ENCODE assay signal across 25 cellular contexts in the genomic region with DNA sequence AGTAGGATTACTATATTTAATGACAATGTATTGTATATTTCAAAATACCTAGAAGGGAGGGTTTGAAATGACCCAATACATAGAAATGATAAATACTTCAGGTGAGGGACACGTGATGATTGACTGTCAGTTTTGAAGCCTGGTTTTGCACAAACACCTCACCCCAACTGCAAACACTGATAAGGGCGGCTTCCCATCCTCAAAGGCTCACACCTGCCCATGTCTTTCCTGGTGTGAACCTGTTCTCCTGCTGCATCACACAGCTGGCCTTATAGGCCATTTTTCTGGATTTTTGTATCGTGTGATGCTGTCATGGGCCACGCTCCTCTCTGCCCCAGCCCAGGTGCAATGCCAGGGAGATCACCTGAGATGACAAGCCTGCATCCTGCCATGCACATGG.
A peak's percentile ranks its signal among the peaks of the same experiment; 100 is the strongest.
DNase-seq lines count a peak whose midpoint lies in the region; FAIRE-seq and TF ChIP-seq lines count a peak whose summit lies in the region.
"Had no signal": no experiment of that assay in that cellular context is flagged by ENCODE, and none has a peak within 500 bp of the region (broad histone marks: within the 10 kb centered on the region; RNA-seq: fewer than 3 reads in every experiment).

No MANE protein-coding gene starts in this region.

- no peaks in the 10 kb centered on the region for H3K79me2 ChIP-seq in hepatocyte

- no peak overlapping the region for H3K4me2 ChIP-seq in hepatocyte
- H3K4me2 ChIP-seq: A549; BLaER1 treated with 17β-estradiol and CSF1 and Interleukin-3, amounts not matched to agents 10 nM and 100 nM; GM23338 had no signal

- no peak overlapping the region for H2AFZ ChIP-seq in hepatocyte
- H2AFZ ChIP-seq: GM23338 had no signal

- no peaks in the 10 kb centered on the region for H3K9me2 ChIP-seq in hepatocyte (replicated peaks; ENCODE audit: insufficient read depth)

- 56% methylated on average over 4 of the region's 4 CpGs for WGBS in hepatocyte (ENCODE audit: low lambda C conversion rate, missing lambda C conversion rate)
- 20 to 62% (median 40%) methylated on average over 4 of the region's 4 CpGs for WGBS in small intestine, 3 donors

- H3K27me3 ChIP-seq in hepatocyte (no peaks in the 10 kb centered on the region), small intestine (ENCODE audit: control insufficient read depth in 2 of 2, insufficient read depth in 2 of 2, low read length in 2 of 2) (no peaks in the 10 kb centered on the region)
- H3K27me3 ChIP-seq: BE2C; BLaER1 treated with 17β-estradiol and CSF1 and Interleukin-3, amounts not matched to agents 10 nM and 100 nM had no signal

- no peak overlapping the region for H3K4me3 ChIP-seq in hepatocyte
- H3K4me3 ChIP-seq in small intestine (ENCODE audit: low read depth in 1 of 2, low read length in 2 of 2), result no peak overlapping the region
- H3K4me3 ChIP-seq: A549; BLaER1 treated with 17β-estradiol and CSF1 and Interleukin-3, amounts not matched to agents 10 nM and 100 nM; GM23338 had no signal

- H3K36me3 ChIP-seq in hepatocyte (replicated peaks; ENCODE audit: insufficient read depth, low read depth) (no peaks in the 10 kb centered on the region), small intestine (ENCODE audit: control insufficient read depth in 2 of 2, insufficient read depth in 2 of 2, low read length in 2 of 2) (no peaks in the 10 kb centered on the region)
- H3K36me3 ChIP-seq: BE2C; BLaER1 treated with 17β-estradiol and CSF1 and Interleukin-3, amounts not matched to agents 10 nM and 100 nM had no signal

- H4K20me1 ChIP-seq in hepatocyte (ENCODE audit: insufficient read depth, poor library complexity, severe bottlenecking), result no peaks in the 10 kb centered on the region
- H4K20me1 ChIP-seq: BLaER1 treated with 17β-estradiol and CSF1 and Interleukin-3, amounts not matched to agents 10 nM and 100 nM had no signal

- H3K27ac ChIP-seq in hepatocyte, result peak overlapping the region; percentile 18
- H3K27ac ChIP-seq in small intestine (ENCODE audit: low read depth in 1 of 2, low read length in 1 of 2), result no peak overlapping the region
- H3K27ac ChIP-seq: A549; BLaER1 treated with 17β-estradiol and CSF1 and Interleukin-3, amounts not matched to agents 10 nM and 100 nM had no signal

- H3K9me3 Mint-ChIP-seq in endothelial cell (ENCODE audit: unreplicated experiment), result no peaks in the 10 kb centered on the region
- H3K9me3 Mint-ChIP-seq: CD14-positive monocyte; CD4-positive, alpha-beta T cell; CD8-positive, alpha-beta memory T cell; GM23338; H9 had no signal

- H3K4me3 Mint-ChIP-seq in endothelial cell (ENCODE audit: unreplicated experiment), result no peak overlapping the region
- H3K4me3 Mint-ChIP-seq: CD14-positive monocyte; CD4-positive, alpha-beta T cell; CD8-positive, alpha-beta memory T cell; GM23338; H9 had no signal

- no peak for FAIRE-seq in small intestine (lab: Jason Lieb, UNC)
- FAIRE-seq: A549, G401.6, GM12892, GM19239 had no signal

- H3K4me1 ChIP-seq in hepatocyte (ENCODE audit: insufficient read depth) (peaks cover 30% of the 10 kb centered on the region), small intestine (ENCODE audit: control insufficient read depth in 2 of 2, insufficient read depth in 1 of 2, low read depth in 1 of 2, low read length in 1 of 2) (peaks cover 2 to 7% of the 10 kb centered on the region in 2 donors)
- H3K4me1 ChIP-seq: BE2C had no signal

- peaks cover 5% of the 10 kb centered on the region for H3K4me1 Mint-ChIP-seq in endothelial cell (ENCODE audit: unreplicated experiment)

- DNase-seq in COLO668 (lab: John Stamatoyannopoulos, UW; ENCODE audit: unreplicated experiment) (peak; percentile 51), DMS53 (lab: John Stamatoyannopoulos, UW) (peak; percentile 90), hepatocyte (ENCODE audit: low spot score) (no peak), small intestine (peak; percentile 56), endothelial cell (ENCODE audit: low spot score) (no peak), NCI-H1436 (lab: John Stamatoyannopoulos, UW) (no peak), mesenteric fat pad (ENCODE audit: low spot score) (no peak)
- DNase-seq in stimulated activated CD4-positive, alpha-beta T cell treated with anti-CD3 and anti-CD28 coated beads, Interleukin-4, amount 100 ng/mL, for 24 hours, result no peak
- DNase-seq: 8988T; ACHN; AML-193; BE2C; CD4-positive, alpha-beta T cell; CD8-positive, alpha-beta memory T cell; COR-L47; DMS153; DND-41; H9 had no signal

- no peak overlapping the region for H3K27ac Mint-ChIP-seq in endothelial cell (ENCODE audit: unreplicated experiment)
- H3K27ac Mint-ChIP-seq: CD14-positive monocyte; CD4-positive, alpha-beta T cell; CD8-positive, alpha-beta memory T cell; GM23338; H9 had no signal

- no peaks in the 10 kb centered on the region for H3K36me3 Mint-ChIP-seq in endothelial cell (ENCODE audit: low read depth, unreplicated experiment)
- H3K36me3 Mint-ChIP-seq: CD14-positive monocyte; CD8-positive, alpha-beta memory T cell had no signal

- no peaks in the 10 kb centered on the region for H3K9me3 ChIP-seq in hepatocyte (ENCODE audit: low read depth)
- no peaks in the 10 kb centered on the region for H3K9me3 ChIP-seq in small intestine (ENCODE audit: control insufficient read depth, low read depth)
- H3K9me3 ChIP-seq: A549; BE2C; BLaER1 treated with 17β-estradiol and CSF1 and Interleukin-3, amounts not matched to agents 10 nM and 100 nM had no signal

- no peaks in the 10 kb centered on the region for H3K27me3 Mint-ChIP-seq in endothelial cell (ENCODE audit: unreplicated experiment)

- TF ChIP-seq CTCF in hepatocyte (IDR thresholded peaks at IDR 0.05; ENCODE audit: poor library complexity) (no peak), endothelial cell (IDR thresholded peaks at IDR 0.05; ENCODE audit: unreplicated experiment) (no peak)

Comparison
In these comparisons a context has a peak if more than half of its experiments do, and no peak if none do; other contexts are left out.
1. DNase-seq: peak in COLO668 (single experiment), DMS53 (single experiment) and small intestine (single experiment); none in hepatocyte (single experiment), endothelial cell (single experiment), NCI-H1436 (single experiment), mesenteric fat pad (single experiment) and stimulated activated CD4-positive, alpha-beta T cell treated with anti-CD3 and anti-CD28 coated beads, Interleukin-4, amount 100 ng/mL, for 24 hours (single experiment).